Comparison of ENCODE assay signal across 2 cellular contexts in the genomic region with DNA sequence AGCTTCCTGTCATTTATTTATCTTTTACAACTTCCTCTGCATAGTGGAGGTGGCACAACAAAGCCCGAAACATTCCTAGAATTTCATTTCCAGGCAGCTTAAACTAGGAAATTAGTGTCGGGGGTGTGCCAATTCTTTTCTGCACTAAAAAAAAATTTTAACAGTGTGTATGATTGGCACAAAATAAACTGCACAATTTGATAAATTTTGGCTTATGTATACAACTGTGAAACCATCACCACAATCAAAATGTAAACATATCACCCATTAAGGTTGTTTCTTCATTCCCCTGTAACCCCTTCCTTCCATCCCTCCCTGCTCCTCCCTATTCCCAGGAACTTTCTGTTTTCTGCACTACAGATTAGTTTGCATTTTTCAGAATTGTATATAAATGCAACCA.
TF ChIP-seq lines count a peak whose summit lies in the region.

No MANE protein-coding gene starts in this region.

TF ChIP-seq in HepG2, 621 proteins besides CTCF, POLR2A, EP300 and RAD21:
- no peak for TF ChIP-seq ZBTB7B (CRISPR knock-in tag; IDR thresholded peaks at IDR 0.05)
- TF ChIP-seq, protein P1, sequence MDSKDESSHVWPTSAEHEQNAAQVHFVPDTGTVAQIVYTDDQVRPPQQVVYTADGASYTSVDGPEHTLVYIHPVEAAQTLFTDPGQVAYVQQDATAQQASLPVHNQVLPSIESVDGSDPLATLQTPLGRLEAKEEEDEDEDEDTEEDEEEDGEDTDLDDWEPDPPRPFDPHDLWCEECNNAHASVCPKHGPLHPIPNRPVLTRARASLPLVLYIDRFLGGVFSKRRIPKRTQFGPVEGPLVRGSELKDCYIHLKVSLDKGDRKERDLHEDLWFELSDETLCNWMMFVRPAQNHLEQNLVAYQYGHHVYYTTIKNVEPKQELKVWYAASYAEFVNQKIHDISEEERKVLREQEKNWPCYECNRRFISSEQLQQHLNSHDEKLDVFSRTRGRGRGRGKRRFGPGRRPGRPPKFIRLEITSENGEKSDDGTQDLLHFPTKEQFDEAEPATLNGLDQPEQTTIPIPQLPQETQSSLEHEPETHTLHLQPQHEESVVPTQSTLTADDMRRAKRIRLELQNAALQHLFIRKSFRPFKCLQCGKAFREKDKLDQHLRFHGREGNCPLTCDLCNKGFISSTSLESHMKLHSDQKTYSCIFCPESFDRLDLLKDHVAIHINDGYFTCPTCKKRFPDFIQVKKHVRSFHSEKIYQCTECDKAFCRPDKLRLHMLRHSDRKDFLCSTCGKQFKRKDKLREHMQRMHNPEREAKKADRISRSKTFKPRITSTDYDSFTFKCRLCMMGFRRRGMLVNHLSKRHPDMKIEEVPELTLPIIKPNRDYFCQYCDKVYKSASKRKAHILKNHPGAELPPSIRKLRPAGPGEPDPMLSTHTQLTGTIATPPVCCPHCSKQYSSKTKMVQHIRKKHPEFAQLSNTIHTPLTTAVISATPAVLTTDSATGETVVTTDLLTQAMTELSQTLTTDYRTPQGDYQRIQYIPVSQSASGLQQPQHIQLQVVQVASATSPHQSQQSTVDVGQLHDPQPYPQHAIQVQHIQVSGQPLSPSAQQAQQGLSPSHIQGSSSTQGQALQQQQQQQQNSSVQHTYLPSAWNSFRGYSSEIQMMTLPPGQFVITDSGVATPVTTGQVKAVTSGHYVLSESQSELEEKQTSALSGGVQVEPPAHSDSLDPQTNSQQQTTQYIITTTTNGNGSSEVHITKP (CRISPR knock-in tag; IDR thresholded peaks at IDR 0.05; ENCODE audit: low read depth) = 0 out of 2 replicates have a peak, but pooled peaks have one; percentile 26

TF ChIP-seq in K562, 482 proteins besides CTCF, POLR2A, EP300 and RAD21:
- TF ChIP-seq ZNF696 (CRISPR knock-in tag; conservative IDR thresholded peaks at IDR 0.05) = no peak
- TF ChIP-seq, protein P1 (IDR thresholded peaks at IDR 0.05; ENCODE audit: partially characterized antibody) = peak; percentile 84
